ENCODE assay signal across 21 cellular contexts in the genomic region with DNA sequence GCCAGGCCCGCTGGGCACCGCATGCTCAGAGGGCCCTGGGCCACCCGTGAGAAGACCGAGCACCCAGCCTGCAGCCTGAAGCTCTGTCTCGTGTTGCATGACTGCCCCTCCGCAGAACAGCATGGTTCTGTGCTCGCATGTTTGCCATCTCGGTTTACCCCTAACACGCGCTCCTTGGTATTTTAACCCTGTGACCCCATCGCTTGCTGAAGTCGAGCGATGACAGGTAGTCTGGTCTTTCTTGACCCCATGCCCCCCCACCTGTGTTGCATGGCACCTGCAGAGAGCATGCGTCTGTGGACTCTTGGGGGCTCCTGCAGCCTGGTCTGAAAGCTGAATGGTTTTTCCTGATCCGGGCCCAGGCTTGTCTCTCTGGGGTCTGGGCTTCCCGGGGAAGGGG. TPM values are rescaled to one million over a fixed set of nuclear protein-coding genes. Genes with fewer than 3 reads are reported as not detected.
DNase-seq lines count a peak whose midpoint lies in the region; ATAC-seq and TF ChIP-seq lines count a peak whose summit lies in the region.
"Had no signal": no experiment of that assay in that cellular context is flagged by ENCODE, and none has a peak within 500 bp of the region (broad histone marks: within the 10 kb centered on the region; RNA-seq: fewer than 3 reads in every experiment).

No MANE protein-coding gene starts in this region.

- H3K18ac ChIP-seq in IMR-90 (ENCODE audit: low read depth, low read length) = no peak overlapping the region

- no peak overlapping the region for H3K4me2 ChIP-seq in IMR-90 (ENCODE audit: low read depth, low read length)
- H3K4me2 ChIP-seq in neural progenitor cell = no peak overlapping the region
- H3K4me2 ChIP-seq: A549; BLaER1 treated with 17β-estradiol and CSF1 and Interleukin-3, amounts not matched to agents 10 nM and 100 nM had no signal

- H2AFZ ChIP-seq in IMR-90 (replicated peaks; ENCODE audit: low read length, poor library complexity) (no peak overlapping the region), neural progenitor cell (replicated peaks) (no peak overlapping the region)

- H3K9me1 ChIP-seq in IMR-90 (ENCODE audit: insufficient read depth, low read length) = no peaks in the 10 kb centered on the region

- H3K4me3 ChIP-seq in IMR-90 (ENCODE audit: insufficient read depth, low read depth, low read length) (no peak overlapping the region), neural progenitor cell (no peak overlapping the region), colonic mucosa (no peak overlapping the region)
- H3K4me3 ChIP-seq: A549; BLaER1 treated with 17β-estradiol and CSF1 and Interleukin-3, amounts not matched to agents 10 nM and 100 nM; GM12878 had no signal

- H3K9me3 ChIP-seq in IMR-90 (ENCODE audit: control insufficient read depth, insufficient read depth, low read length) (no peaks in the 10 kb centered on the region), neural progenitor cell (ENCODE audit: low read depth) (no peaks in the 10 kb centered on the region), colonic mucosa (no peaks in the 10 kb centered on the region)
- H3K9me3 ChIP-seq: A549; BE2C; BLaER1 treated with 17β-estradiol and CSF1 and Interleukin-3, amounts not matched to agents 10 nM and 100 nM had no signal

- WGBS in IMR-90 (ENCODE audit: extremely low coverage in 2 of 2, insufficient read length in 1 of 2), 2 experiments = 89% methylated on average over 11 of the region's 16 CpGs; no CpG with 5 or more reads in 1 of the 2 experiments

- no peak overlapping the region for H4K91ac ChIP-seq in IMR-90 (ENCODE audit: insufficient read depth, low read depth, low read length)

- no peak overlapping the region for H3K9ac ChIP-seq in IMR-90 (ENCODE audit: low read depth, low read length)
- no peak overlapping the region for H3K9ac ChIP-seq in neural progenitor cell
- H3K9ac ChIP-seq in colonic mucosa (ENCODE audit: low read depth in 2 of 2, low read length in 2 of 2) = no peak overlapping the region
- H3K9ac ChIP-seq: BLaER1 treated with 17β-estradiol and CSF1 and Interleukin-3, amounts not matched to agents 10 nM and 100 nM had no signal

- H3K27me3 Mint-ChIP-seq in neural progenitor cell (ENCODE audit: insufficient read depth, low read depth) = peaks cover 7% of the 10 kb centered on the region
- H3K27me3 Mint-ChIP-seq: CD4-positive, alpha-beta T cell had no signal

- H3K27ac ChIP-seq in IMR-90 (ENCODE audit: insufficient read depth, low read length) (no peak overlapping the region), neural progenitor cell (no peak overlapping the region), colonic mucosa (no peak overlapping the region)
- H3K27ac ChIP-seq: A549; BLaER1 treated with 17β-estradiol and CSF1 and Interleukin-3, amounts not matched to agents 10 nM and 100 nM had no signal

- ATAC-seq in IMR-90 (ENCODE audit: low read depth) = no peak
- ATAC-seq in GM21447 (IDR thresholded peaks at IDR 0.05; ENCODE audit: unreplicated experiment) = no peak
- ATAC-seq in HG03354 (IDR thresholded peaks at IDR 0.05; ENCODE audit: poor library complexity, severe bottlenecking, unreplicated experiment) = no peak

- intact Hi-C loops in IMR-90 (cut with micrococcal nuclease) (loop anchor here (5.0 kb wide), 1 partner anchor 332 kb away; a partner anchor contains a TSS), colonic mucosa (cut with DNase I) (no loop called here)

- no peak overlapping the region for H2BK120ac ChIP-seq in IMR-90 (ENCODE audit: low read depth, low read length)

- no peak overlapping the region for H2BK20ac ChIP-seq in IMR-90 (ENCODE audit: low read depth, low read length)

- BruUV-seq in IMR-90 (replicated peaks; lab: Mats Ljungman, UMichigan) = no TSS peak

- H3K4me1 Mint-ChIP-seq in neural progenitor cell = no peaks in the 10 kb centered on the region
- H3K4me1 Mint-ChIP-seq: CD14-positive monocyte; CD8-positive, alpha-beta memory T cell had no signal

- no peak for TF ChIP-seq POLR2A in IMR-90 (IDR thresholded peaks at IDR 0.05; ENCODE audit: low read depth, low read length)

- H3K27me3 ChIP-seq in IMR-90 (ENCODE audit: control insufficient read depth, insufficient read depth, low read length) = no peaks in the 10 kb centered on the region
- no peaks in the 10 kb centered on the region for H3K27me3 ChIP-seq in neural progenitor cell
- no peaks in the 10 kb centered on the region for H3K27me3 ChIP-seq in colonic mucosa
- H3K27me3 ChIP-seq: BE2C; BLaER1 treated with 17β-estradiol and CSF1 and Interleukin-3, amounts not matched to agents 10 nM and 100 nM had no signal

- no peaks in the 10 kb centered on the region for H3K9me3 Mint-ChIP-seq in neural progenitor cell
- H3K9me3 Mint-ChIP-seq: CD14-positive monocyte; CD4-positive, alpha-beta T cell; CD8-positive, alpha-beta memory T cell had no signal

- H3K36me3 Mint-ChIP-seq in neural progenitor cell = peaks cover 9% of the 10 kb centered on the region
- H3K36me3 Mint-ChIP-seq: CD14-positive monocyte had no signal

- no peaks in the 10 kb centered on the region for H3F3A ChIP-seq in neural progenitor cell (ENCODE audit: low read depth)

- no peaks in the 10 kb centered on the region for H3K4me1 ChIP-seq in IMR-90 (ENCODE audit: control insufficient read depth, insufficient read depth, low read length)
- no peaks in the 10 kb centered on the region for H3K4me1 ChIP-seq in neural progenitor cell
- H3K4me1 ChIP-seq in colonic mucosa = no peaks in the 10 kb centered on the region
- H3K4me1 ChIP-seq: A549, BE2C had no signal

- H3K4ac ChIP-seq in IMR-90 (ENCODE audit: low read depth, low read length) = no peak overlapping the region

- CTCF ChIA-PET in IMR-90 (lab: Yijun Ruan, JAX) = no interaction called here

- no peak overlapping the region for H3K4me3 Mint-ChIP-seq in neural progenitor cell
- H3K4me3 Mint-ChIP-seq: CD4-positive, alpha-beta T cell; CD8-positive, alpha-beta memory T cell had no signal

- H4K5ac ChIP-seq in IMR-90 (ENCODE audit: low read depth, low read length) = no peak overlapping the region

- H4K20me1 ChIP-seq in IMR-90 (ENCODE audit: insufficient read depth, low read length) (no peaks in the 10 kb centered on the region), neural progenitor cell (ENCODE audit: low read depth) (peaks cover 3% of the 10 kb centered on the region)
- H4K20me1 ChIP-seq: BLaER1 treated with 17β-estradiol and CSF1 and Interleukin-3, amounts not matched to agents 10 nM and 100 nM had no signal

- peaks cover 10% of the 10 kb centered on the region for H3K36me3 ChIP-seq in IMR-90 (ENCODE audit: control insufficient read depth, insufficient read depth, low read length)
- H3K36me3 ChIP-seq in neural progenitor cell = no peaks in the 10 kb centered on the region
- no peaks in the 10 kb centered on the region for H3K36me3 ChIP-seq in colonic mucosa
- H3K36me3 ChIP-seq: BLaER1 treated with 17β-estradiol and CSF1 and Interleukin-3, amounts not matched to agents 10 nM and 100 nM had no signal

- no peaks in the 10 kb centered on the region for H3K79me1 ChIP-seq in IMR-90 (ENCODE audit: low read depth in 1 of 2, low read length in 2 of 2)

- H2BK5ac ChIP-seq in IMR-90 (ENCODE audit: low read depth, low read length, poor library complexity, severe bottlenecking) = no peak overlapping the region

- no peaks in the 10 kb centered on the region for H3K79me2 ChIP-seq in neural progenitor cell (ENCODE audit: low read depth)

- no peak overlapping the region for H2AK5ac ChIP-seq in IMR-90 (ENCODE audit: low read depth, low read length)

- POLR2A ChIA-PET in IMR-90 (lab: Charles Lee; ENCODE audit: unreplicated experiment) = no interaction called here

- H3K14ac ChIP-seq in IMR-90 (replicated peaks; ENCODE audit: low read depth, low read length) = no peak overlapping the region

- H4K8ac ChIP-seq in IMR-90 (ENCODE audit: low read depth in 2 of 2, low read length in 2 of 2) = no peak overlapping the region

- TF ChIP-seq RAD21 in IMR-90 (IDR thresholded peaks at IDR 0.05; ENCODE audit: low read length) = no peak

- in situ Hi-C loops in IMR-90 (cut with MboI; ENCODE audit: low sequenced_read_pairs) = loop anchor here (5.0 to 25.0 kb wide), 2 partner anchors 232 to 702 kb away; no protein-coding TSS in a partner anchor

- TF ChIP-seq CTCF in IMR-90 (conservative IDR thresholded peaks at IDR 0.05; ENCODE audit: low read depth, low read length) (no peak), neural progenitor cell (IDR thresholded peaks at IDR 0.05) (no peak), colonic mucosa (IDR thresholded peaks at IDR 0.05) (no peak)

- no peak overlapping the region for H3K56ac ChIP-seq in IMR-90 (ENCODE audit: extremely low read depth, insufficient read depth, low read length)

- no peak overlapping the region for H2BK15ac ChIP-seq in IMR-90 (ENCODE audit: low read depth, low read length)

- dilution Hi-C loops in IMR-90 (cut with HindIII; ENCODE audit: low sequenced_read_pairs, unreplicated experiment) = no loop called here

- H3K27ac Mint-ChIP-seq in neural progenitor cell = peak overlapping the region; percentile 72
- H3K27ac Mint-ChIP-seq: CD14-positive monocyte; CD4-positive, alpha-beta T cell; CD8-positive, alpha-beta memory T cell had no signal

- no peak for DNase-seq in IMR-90
- peak; percentile 68 for DNase-seq in left kidney (ENCODE audit: low read depth, low spot score)
- no peak for DNase-seq in neural progenitor cell (ENCODE audit: low spot score)
- DNase-seq in colonic mucosa = no peak
- DNase-seq: 8988T; AML-193; BE2C; CD4-positive, alpha-beta T cell; CD8-positive, alpha-beta memory T cell; DMS 273 treated with DMSO at 0.1 percent for 48 hours; DMS79; EL; GDM1; H7; HCEC 1CT had no signal

- H2AK9ac ChIP-seq in IMR-90 (replicated peaks; ENCODE audit: low read depth, low read length, poor library complexity) = peak overlapping the region; percentile 53

- H3K23ac ChIP-seq in IMR-90 (ENCODE audit: low read depth, low read length) = no peak overlapping the region

TF ChIP-seq in IMR-90, 13 proteins besides CTCF, POLR2A, EP300 and RAD21 (continues in another document):
- TF ChIP-seq CHD1 (IDR thresholded peaks at IDR 0.05; ENCODE audit: low read depth, low read length) = no peak

RNA-seq across cellular contexts. Expression of a gene that starts 26.4 kb away (rescaled TPM):
- total RNA-seq in IMR-90 (2012; rRNA removed) (28.1 and 35.8 TPM in 2 replicates), neural progenitor cell (ENCODE audit: low replicate concordance) (19.7 and 26.6 TPM in 2 replicates), colonic mucosa (10 to 100 TPM; 16.1 to 19.9 TPM)
- 28.2 and 30.2 TPM in 2 replicates for polyA plus RNA-seq in IMR-90 (2012; rRNA removed)
- 16.6 and 21.0 TPM in 2 replicates for polyA plus RNA-seq in IMR-90 (2012; cell fraction: cytosol; rRNA removed)
- polyA plus RNA-seq in IMR-90 (2012; cell fraction: nucleus; rRNA removed; ENCODE audit: low replicate concordance) = 12.5 and 16.3 TPM in 2 replicates

RNA-seq across cellular contexts. Expression of a gene that starts 55.4 kb away (rescaled TPM):
- total RNA-seq in IMR-90 (2012; rRNA removed) (12.5 and 13.9 TPM in 2 replicates), neural progenitor cell (ENCODE audit: low replicate concordance) (32.7 and 35.8 TPM in 2 replicates), colonic mucosa (10 to 100 TPM; 40.3 to 59.2 TPM)
- 33.6 and 33.7 TPM in 2 replicates for polyA plus RNA-seq in IMR-90 (2012; rRNA removed)
- polyA plus RNA-seq in IMR-90 (2012; cell fraction: cytosol; rRNA removed) = 25.6 and 29.3 TPM in 2 replicates
- 15.7 and 18.4 TPM in 2 replicates for polyA plus RNA-seq in IMR-90 (2012; cell fraction: nucleus; rRNA removed; ENCODE audit: low replicate concordance)
- polyA plus RNA-seq: CD14-positive monocyte; CD8-positive, alpha-beta memory T cell had no signal
